9 cellular contexts compared by ENCODE assay signal in the genomic region with DNA sequence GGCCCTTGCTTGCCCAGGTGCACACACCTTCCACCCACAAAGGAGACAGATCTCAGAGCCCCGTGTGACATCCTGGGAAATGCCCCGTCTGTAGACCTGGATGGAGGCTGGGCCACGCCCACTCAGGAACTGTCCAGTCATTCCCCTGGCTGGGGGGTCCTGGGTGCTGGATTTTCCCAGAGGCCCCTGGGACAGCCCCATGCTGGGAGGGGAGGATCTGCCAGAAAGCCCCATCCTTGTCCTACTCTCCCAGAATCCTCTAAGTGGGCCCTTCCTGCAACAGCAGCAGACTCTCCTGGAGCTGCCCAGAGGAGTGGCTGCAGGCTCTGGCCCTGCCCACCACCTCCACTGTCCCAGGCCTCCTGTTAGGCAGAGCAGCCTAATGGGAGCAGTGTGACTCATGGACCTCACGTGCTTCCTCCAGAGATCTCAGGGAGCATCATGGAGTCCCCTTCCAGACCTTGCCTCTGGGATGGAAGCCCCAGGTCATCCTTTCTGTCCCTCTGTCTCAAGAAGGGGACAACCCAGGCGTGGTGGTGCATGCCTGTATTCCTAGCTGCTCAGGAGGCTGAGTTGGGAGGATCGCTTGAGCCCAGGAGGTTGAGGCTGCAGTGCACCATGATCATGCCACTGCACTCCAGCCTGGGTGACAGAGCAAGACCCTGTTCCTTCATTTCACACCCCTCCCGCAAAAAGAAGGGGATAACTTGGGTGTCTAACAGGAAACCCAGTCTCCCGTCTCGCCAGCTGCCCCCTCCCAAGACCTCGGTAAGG. TPM values are rescaled to one million over a fixed set of nuclear protein-coding genes. Genes with fewer than 3 reads are reported as not detected.
DNase-seq lines count a peak whose midpoint lies in the region; ATAC-seq, FAIRE-seq and TF ChIP-seq lines count a peak whose summit lies in the region.
"Had no signal": no experiment of that assay in that cellular context is flagged by ENCODE, and none has a peak within 500 bp of the region (broad histone marks: within the 10 kb centered on the region; RNA-seq: fewer than 3 reads in every experiment).

No MANE protein-coding gene starts in this region.

- intact Hi-C loops in activated B cell treated with CpG ODN at 0.5 μM for 24 hours (cut with micrococcal nuclease): loop anchor here (1.0 to 5.0 kb wide), 7 partner anchors 21 to 274 kb away; partner anchors contain the start of genes CDKL3, CDKN2AIPNL and UBE2B

- no peaks in the 10 kb centered on the region for H3K9me3 ChIP-seq in GM23248 (ENCODE audit: low read depth)

- H3K36me3 Mint-ChIP-seq in activated B cell treated with CpG ODN at 0.5 μM for 24 hours (ENCODE audit: low read depth): peaks cover 88% of the 10 kb centered on the region

- no peaks in the 10 kb centered on the region for H3K9me2 ChIP-seq in GM23248 (ENCODE audit: insufficient read depth)

- FAIRE-seq in GM12892 (lab: Jason Lieb, UNC): no peak

- H2AFZ ChIP-seq in GM23248: no peak overlapping the region

- TF ChIP-seq CTCF in activated B cell treated with CpG ODN at 0.5 μM for 24 hours (IDR thresholded peaks at IDR 0.05): no peak

- H3K36me3 ChIP-seq in GM23248 (ENCODE audit: low read depth): peaks cover 8% of the 10 kb centered on the region

- H3K9ac ChIP-seq in GM23248: no peak overlapping the region

- H3K4me1 ChIP-seq in GM23248 (ENCODE audit: insufficient read depth): no peaks in the 10 kb centered on the region

- H3K4me2 ChIP-seq in GM23248 (ENCODE audit: unreplicated experiment): no peak overlapping the region

- no peak for TF ChIP-seq POLR2A in GM12892 (IDR thresholded peaks at IDR 0.05; ENCODE audit: low read depth, low read length)

- H4K20me1 ChIP-seq in GM23248 (ENCODE audit: insufficient read depth): no peaks in the 10 kb centered on the region

- no peak overlapping the region for H3K4me3 ChIP-seq in GM23248

- CTCF ChIA-PET in activated B cell treated with CpG ODN at 0.5 μM for 24 hours (lab: Charles Lee): interaction anchor here (0.6 to 3.3 kb wide), 15 partner anchors 8 to 274 kb away, joined by 3 to 26 read pairs (median 5); partner anchors contain the start of gene CDKN2AIPNL

- H3K4me1 Mint-ChIP-seq in activated B cell treated with CpG ODN at 0.5 μM for 24 hours: peaks cover 17% of the 10 kb centered on the region
- H3K4me1 Mint-ChIP-seq: mesothelial cell of epicardium had no signal

- in situ Hi-C loops in GM23248 (cut with MboI): loop anchor here (25.0 kb wide), 1 partner anchor 390 kb away; the partner anchor contains the start of gene SKP1

- H3K79me2 ChIP-seq in GM23248 (ENCODE audit: insufficient read depth): no peaks in the 10 kb centered on the region

- ATAC-seq in activated B cell treated with CpG ODN at 0.5 μM for 24 hours (ENCODE audit: low read depth) (no peak), GM18907 (IDR thresholded peaks at IDR 0.05; ENCODE audit: unreplicated experiment) (no peak)

- no peaks in the 10 kb centered on the region for H3K27me3 ChIP-seq in GM23248 (replicated peaks; ENCODE audit: insufficient read depth)

- 0 out of 2 replicates have a peak, but pooled peaks cover 3% of the 10 kb centered on the region for H3F3A ChIP-seq in GM23248 (ENCODE audit: insufficient read depth)

- POLR2A ChIA-PET in activated B cell treated with CpG ODN at 0.5 μM for 24 hours (lab: Charles Lee): interaction anchor here (0.6 to 2.0 kb wide), 11 partner anchors 21 to 456 kb away, joined by 3 to 10 read pairs (median 4); partner anchors contain the start of genes CDKN2AIPNL and JADE2

- H3K27ac Mint-ChIP-seq in activated B cell treated with CpG ODN at 0.5 μM for 24 hours: peak overlapping the region; percentile 53
- H3K27ac Mint-ChIP-seq: mesothelial cell of epicardium had no signal

- H3K27ac ChIP-seq in GM23248: 0 out of 2 replicates have a peak overlapping the region, but pooled peaks have one; percentile 34

- WGBS in GM23248 (ENCODE audit: low coverage in 1 of 2, low lambda C conversion rate in 2 of 2, missing lambda C conversion rate in 2 of 2), 2 experiments: 52 to 61% methylated on average over 10 of the region's 10 CpGs

- no peaks in the 10 kb centered on the region for H3K27me3 Mint-ChIP-seq in activated B cell treated with CpG ODN at 0.5 μM for 24 hours

- H3K4me3 Mint-ChIP-seq in activated B cell treated with CpG ODN at 0.5 μM for 24 hours: no peak overlapping the region
- H3K4me3 Mint-ChIP-seq: mesothelial cell of epicardium had no signal

- no peaks in the 10 kb centered on the region for H3K9me3 Mint-ChIP-seq in activated B cell treated with CpG ODN at 0.5 μM for 24 hours
- H3K9me3 Mint-ChIP-seq: mesothelial cell of epicardium had no signal

- DNase-seq in 8988T: peak; percentile 70
- DNase-seq in GM23248: peak; percentile 89
- no peak for DNase-seq in activated B cell treated with CpG ODN at 0.5 μM for 24 hours
- DNase-seq in iPS-NIHi11 (ENCODE audit: low spot score): peak; percentile 46
- no peak for DNase-seq in KG1 (lab: John Stamatoyannopoulos, UW)
- DNase-seq in GF-D8 (lab: John Stamatoyannopoulos, UW): no peak
- no peak for DNase-seq in GM12892 (ENCODE audit: insufficient read length)

RNA-seq across cellular contexts. Expression of gene JADE2, which starts 51.7 kb away (rescaled TPM):
- total RNA-seq in GM23248 (2014; rRNA removed; shearing (Covaris generic)): 18.0 and 20.9 TPM in 2 replicates
- 7.1 and 8.0 TPM in 2 replicates for polyA plus RNA-seq in GM23248 (2016; fragmentation: Nextera tagmentation; extraction: Ambion mirVana)
- 218 and 225 TPM in 2 replicates for total RNA-seq in activated B cell treated with CpG ODN at 0.5 μM for 24 hours
- 18.1 TPM for polyA plus RNA-seq in GM12892 (2012; ENCODE audit: missing spikeins)

RNA-seq across cellular contexts. Expression of gene SAR1B, which starts 55.4 kb away (rescaled TPM):
- 40.7 and 57.2 TPM in 2 replicates for total RNA-seq in GM23248 (2014; rRNA removed; shearing (Covaris generic))
- polyA plus RNA-seq in GM23248 (2016; fragmentation: Nextera tagmentation; extraction: Ambion mirVana): 87.4 and 89.2 TPM in 2 replicates
- total RNA-seq in activated B cell treated with CpG ODN at 0.5 μM for 24 hours: 22.2 and 31.2 TPM in 2 replicates
- polyA plus RNA-seq in GM12892 (2012; ENCODE audit: missing spikeins): 33.4 TPM

Comparison
In these comparisons a context has a peak if more than half of its experiments do, and no peak if none do; other contexts are left out.
1. DNase-seq: peak in 8988T (single experiment), GM23248 (single experiment) and iPS-NIHi11 (single experiment); none in activated B cell treated with CpG ODN at 0.5 μM for 24 hours (single experiment), KG1 (single experiment), GF-D8 (single experiment) and GM12892 (single experiment).
2. RNA of gene JADE2, which starts 51.7 kb away (total RNA-seq): 218 to 225 TPM in activated B cell treated with CpG ODN at 0.5 μM for 24 hours; 18.0 to 20.9 TPM in GM23248; every median in the first group is over 10 times any median in the second.